Comparison of ENCODE assay signal across 2 cellular contexts in the genomic region with DNA sequence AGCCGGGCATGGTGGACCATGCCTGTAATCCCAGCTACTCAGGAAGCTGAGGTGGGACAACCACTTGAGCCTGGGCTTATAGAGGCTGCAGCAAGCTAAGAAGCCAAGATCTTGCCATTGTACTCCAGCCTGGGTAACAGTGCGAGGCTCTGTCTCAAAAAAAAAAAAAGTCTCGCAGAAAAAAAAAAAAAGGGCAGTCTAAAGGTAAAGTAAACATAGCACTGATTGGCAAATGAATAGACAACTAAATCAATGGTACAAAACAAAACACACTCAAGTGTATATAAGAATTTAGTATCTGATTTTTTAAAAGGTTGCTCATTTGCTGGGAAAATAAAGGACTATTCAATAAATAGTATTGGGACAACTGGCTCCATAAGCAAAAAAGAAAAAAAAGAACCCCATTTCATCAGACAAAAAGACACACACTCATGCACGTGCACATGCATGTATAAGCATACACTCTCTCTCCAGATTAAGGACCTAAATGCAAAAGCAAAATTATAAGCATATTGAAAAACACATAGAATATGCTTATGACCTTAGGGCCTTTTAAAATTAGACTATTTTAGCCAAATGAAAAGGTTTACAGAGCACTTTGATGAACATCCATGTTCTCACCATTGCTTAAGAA.
TF ChIP-seq lines count a peak whose summit lies in the region.

No MANE protein-coding gene starts in this region.

TF ChIP-seq in HepG2, 621 proteins besides CTCF, POLR2A, EP300 and RAD21 (continues in another document):
- no peak for TF ChIP-seq CEBPB (IDR thresholded peaks at IDR 0.05; ENCODE audit: borderline replicate concordance, low read depth, low read length)
- TF ChIP-seq NCOR1 (IDR thresholded peaks at IDR 0.05; ENCODE audit: borderline replicate concordance, low read length) = peak; percentile 51; the same call in 1 of the 2 replicates
- TF ChIP-seq GATAD2A (CRISPR knock-in tag; IDR thresholded peaks at IDR 0.05) = peak; percentile 50
- TF ChIP-seq CREB1 (IDR thresholded peaks at IDR 0.05) = no peak
- TF ChIP-seq CREB1 (CRISPR knock-in tag; IDR thresholded peaks at IDR 0.05) = peak; percentile 24; the same call in 1 of the 2 replicates
- 0 out of 2 replicates have a peak, but pooled peaks have one; percentile 22 for TF ChIP-seq HDAC1 (CRISPR knock-in tag; IDR thresholded peaks at IDR 0.05)
- TF ChIP-seq ZNF225 (CRISPR knock-in tag; IDR thresholded peaks at IDR 0.05) = no peak
- no peak for TF ChIP-seq ZNF24 (IDR thresholded peaks at IDR 0.05)
- TF ChIP-seq ZFP1 (CRISPR knock-in tag; IDR thresholded peaks at IDR 0.05) = no peak
- TF ChIP-seq ERF (CRISPR knock-in tag; IDR thresholded peaks at IDR 0.05) = no peak
- TF ChIP-seq ZNF563 (CRISPR knock-in tag; IDR thresholded peaks at IDR 0.05) = no peak
- TF ChIP-seq KDM4B (CRISPR knock-in tag; IDR thresholded peaks at IDR 0.05) = no peak
- TF ChIP-seq ZBTB49 (CRISPR knock-in tag; IDR thresholded peaks at IDR 0.05; ENCODE audit: borderline replicate concordance) = no peak
- TF ChIP-seq ATF3 (CRISPR knock-in tag; IDR thresholded peaks at IDR 0.05) = no peak
- no peak for TF ChIP-seq KLF11 (CRISPR knock-in tag; IDR thresholded peaks at IDR 0.05)
- peak; percentile 46; the same call in 1 of the 2 replicates for TF ChIP-seq HMG20A (CRISPR knock-in tag; IDR thresholded peaks at IDR 0.05; ENCODE audit: borderline replicate concordance)
- peak; percentile 52; the same call in 1 of the 2 replicates for TF ChIP-seq BHLHE40 (IDR thresholded peaks at IDR 0.05; ENCODE audit: low read length)
- TF ChIP-seq POLR2AphosphoS5 (IDR thresholded peaks at IDR 0.05; ENCODE audit: low read depth, low read length) = no peak
- no peak for TF ChIP-seq IRF9 (CRISPR knock-in tag; IDR thresholded peaks at IDR 0.05; ENCODE audit: borderline replicate concordance)
- peak; percentile 63; the same call in 1 of the 2 replicates for TF ChIP-seq NFIC (IDR thresholded peaks at IDR 0.05; ENCODE audit: low read length)
- TF ChIP-seq MED13 (CRISPR knock-in tag; IDR thresholded peaks at IDR 0.05) = no peak
- no peak for TF ChIP-seq CSRNP2 (CRISPR knock-in tag; conservative IDR thresholded peaks at IDR 0.05; ENCODE audit: low read depth)
- TF ChIP-seq TFDP1 (CRISPR knock-in tag; IDR thresholded peaks at IDR 0.05; ENCODE audit: borderline replicate concordance) = no peak
- TF ChIP-seq MTF1 (CRISPR knock-in tag; IDR thresholded peaks at IDR 0.05) = no peak
- TF ChIP-seq FOXP1 (IDR thresholded peaks at IDR 0.05) = no peak
- peak; percentile 63; the same call in 1 of the 2 replicates for TF ChIP-seq FOXP1 (CRISPR knock-in tag; IDR thresholded peaks at IDR 0.05)
- peak; percentile 77 for TF ChIP-seq FOXA3 (CRISPR knock-in tag; IDR thresholded peaks at IDR 0.05)
- no peak for TF ChIP-seq POGZ (CRISPR knock-in tag; IDR thresholded peaks at IDR 0.05)
- TF ChIP-seq ZMYM4 (CRISPR knock-in tag; IDR thresholded peaks at IDR 0.05) = no peak
- 0 out of 2 replicates have a peak, but pooled peaks have one; percentile 27 for TF ChIP-seq ONECUT2 (CRISPR knock-in tag; IDR thresholded peaks at IDR 0.05)
- no peak for TF ChIP-seq ZMAT3 (CRISPR knock-in tag; conservative IDR thresholded peaks at IDR 0.05)
- TF ChIP-seq PHF21A (CRISPR knock-in tag; IDR thresholded peaks at IDR 0.05) = 0 out of 2 replicates have a peak, but pooled peaks have one; percentile 24

TF ChIP-seq in WTC11, 78 proteins besides CTCF, POLR2A, EP300 and RAD21:
- TF ChIP-seq SMAD3 (CRISPR knock-in tag; IDR thresholded peaks at IDR 0.05; ENCODE audit: borderline replicate concordance) = no peak
TF ChIP-seq in WTC11: peak in this region for 0.
